Comparison of ENCODE assay signal across 11 cellular contexts in the genomic region with DNA sequence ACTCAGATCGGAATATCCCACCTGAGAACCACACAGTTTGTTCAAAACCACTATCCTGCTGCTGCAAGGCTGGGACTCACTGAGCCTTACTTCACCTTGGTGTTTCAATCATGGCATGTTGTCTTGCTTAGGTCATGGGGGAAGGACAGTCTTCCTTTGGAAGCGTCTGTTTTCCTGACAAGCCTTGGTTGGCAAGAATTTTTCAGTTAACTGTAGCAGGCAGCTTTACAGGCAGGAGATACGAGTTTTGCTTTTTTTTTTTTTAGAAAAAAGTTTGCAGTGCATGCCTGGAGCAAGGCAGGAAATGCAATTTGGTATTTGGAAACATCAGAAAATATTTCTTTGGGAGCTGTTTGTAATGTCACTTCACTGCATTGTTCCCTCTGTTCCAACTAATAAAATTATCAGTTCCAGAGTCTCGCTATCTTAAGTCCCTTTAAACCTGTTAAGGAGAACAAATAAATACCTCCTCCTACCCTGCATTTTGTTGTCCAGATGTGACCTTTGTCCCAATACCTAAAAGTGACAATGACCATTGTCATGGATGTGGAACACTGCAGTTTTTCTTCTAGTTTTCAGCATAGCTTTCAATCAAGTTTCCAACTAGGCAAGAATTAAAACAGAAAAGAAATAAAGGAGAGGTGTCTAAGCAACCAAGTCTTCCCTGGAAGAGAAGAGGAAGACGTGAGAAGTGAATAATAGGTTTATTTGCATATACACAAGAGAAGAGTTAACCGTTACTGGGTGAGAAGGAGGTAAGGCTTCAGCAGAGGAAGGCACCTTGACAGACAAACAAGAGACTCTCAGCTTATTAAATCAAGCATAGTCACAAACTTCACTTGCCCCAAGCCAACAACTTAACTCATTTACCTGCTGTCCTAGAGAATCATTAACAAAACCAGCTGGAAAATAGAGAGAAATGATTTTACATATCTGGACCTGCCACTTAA.
A peak's percentile ranks its signal among the peaks of the same experiment; 100 is the strongest.
DNase-seq lines count a peak whose midpoint lies in the region; ATAC-seq and TF ChIP-seq lines count a peak whose summit lies in the region.
"Had no signal": no experiment of that assay in that cellular context is flagged by ENCODE, and none has a peak within 500 bp of the region (broad histone marks: within the 10 kb centered on the region; RNA-seq: fewer than 3 reads in every experiment).

No MANE protein-coding gene starts in this region.

- no peak for DNase-seq in activated T-cell treated with anti-CD3 and anti-CD28 coated beads, Interleukin-2, amount 50 U/mL, for 24 hours
- DNase-seq in activated T-cell treated with anti-CD3 and anti-CD28 coated beads for 4 hours: no peak
- DNase-seq in dermis blood vessel endothelial cell: peak; percentile 58
- DNase-seq in thyroid gland: no peak
- no peak for DNase-seq in stimulated activated CD4-positive, alpha-beta T cell treated with anti-CD3 and anti-CD28 coated beads, Interleukin-4, amount 100 ng/mL, for 24 hours
- DNase-seq: activated CD4-positive, alpha-beta T cell treated with anti-CD3 and anti-CD28 coated beads for 48 hours; immature natural killer cell had no signal

- H3K4me1 ChIP-seq in muscle layer of colon (ENCODE audit: insufficient read depth, low read length): peaks cover 54% of the 10 kb centered on the region
- H3K4me1 ChIP-seq in thyroid gland: peaks cover 41 to 64% of the 10 kb centered on the region in 2 donors

- no peaks in the 10 kb centered on the region for H3K27me3 ChIP-seq in muscle layer of colon (ENCODE audit: control insufficient read depth in 1 of 2, insufficient read depth in 2 of 2, low read length in 2 of 2)
- H3K27me3 ChIP-seq in thyroid gland: no peaks in the 10 kb centered on the region

- no peak overlapping the region for H3K4me3 ChIP-seq in muscle layer of colon (ENCODE audit: low read depth in 1 of 2, low read length in 2 of 2)
- no peak overlapping the region for H3K4me3 ChIP-seq in thyroid gland (replicated peaks in 1 of 3)
- H3K4me3 ChIP-seq: K562 had no signal

- H3K9me3 ChIP-seq in muscle layer of colon (ENCODE audit: low read length): no peaks in the 10 kb centered on the region
- H3K9me3 ChIP-seq in thyroid gland: no peaks in the 10 kb centered on the region

- no peak for ATAC-seq in GM18502 (IDR thresholded peaks at IDR 0.05; ENCODE audit: poor library complexity, unreplicated experiment)
- no peak for ATAC-seq in GM21447 (IDR thresholded peaks at IDR 0.05; ENCODE audit: unreplicated experiment)
- ATAC-seq: K562 had no signal

- TF ChIP-seq CTCF in thyroid gland (IDR thresholded peaks at IDR 0.05): no peak

- peaks cover 8% of the 10 kb centered on the region for H3K4me1 Mint-ChIP-seq in activated T-cell treated with anti-CD3 and anti-CD28 coated beads, Interleukin-2, amount 50 U/mL, for 24 hours (ENCODE audit: low read depth)

- H3K9ac ChIP-seq in muscle layer of colon (ENCODE audit: low read length): peak overlapping the region; percentile 5

- H3K36me3 ChIP-seq in muscle layer of colon (ENCODE audit: insufficient read depth, low read length): peaks cover 24% of the 10 kb centered on the region
- H3K36me3 ChIP-seq in thyroid gland: peaks cover 22 to 23% of the 10 kb centered on the region in 2 donors

- intact Hi-C loops in thyroid gland (cut with DNase I): no loop called here

- peak overlapping the region; percentile 34 for H3K27ac Mint-ChIP-seq in activated T-cell treated with anti-CD3 and anti-CD28 coated beads, Interleukin-2, amount 50 U/mL, for 24 hours

- 66 to 75% methylated on average over 6 of the region's 6 CpGs for WGBS in thyroid gland, 2 donors

- H3K4me3 Mint-ChIP-seq in activated T-cell treated with anti-CD3 and anti-CD28 coated beads, Interleukin-2, amount 50 U/mL, for 24 hours: no peak overlapping the region
- H3K4me3 Mint-ChIP-seq: immature natural killer cell had no signal

- TF ChIP-seq POLR2A in thyroid gland (IDR thresholded peaks at IDR 0.05): no peak

- H3K9me3 Mint-ChIP-seq in activated T-cell treated with anti-CD3 and anti-CD28 coated beads, Interleukin-2, amount 50 U/mL, for 24 hours: no peaks in the 10 kb centered on the region
- H3K9me3 Mint-ChIP-seq: immature natural killer cell had no signal

- H3K27ac ChIP-seq in muscle layer of colon (ENCODE audit: low read depth, low read length) (peak overlapping the region; percentile 57), thyroid gland (peak overlapping the region; percentile 39 to 74 (median 70))

- no peaks in the 10 kb centered on the region for H3K27me3 Mint-ChIP-seq in activated T-cell treated with anti-CD3 and anti-CD28 coated beads, Interleukin-2, amount 50 U/mL, for 24 hours

- peaks cover 30% of the 10 kb centered on the region for H3K36me3 Mint-ChIP-seq in activated T-cell treated with anti-CD3 and anti-CD28 coated beads, Interleukin-2, amount 50 U/mL, for 24 hours (ENCODE audit: low read depth)
